Comparison of ENCODE assay signal across 12 cellular contexts in genomic region chr4:174036563-174036962, GRCh38.
A peak's percentile ranks its signal among the peaks of the same experiment; 100 is the strongest.
DNase-seq lines count a peak whose midpoint lies in the region; ATAC-seq and TF ChIP-seq lines count a peak whose summit lies in the region.
"Had no signal": no experiment of that assay in that cellular context is flagged by ENCODE, and none has a peak within 500 bp of the region (broad histone marks: within the 10 kb centered on the region; RNA-seq: fewer than 3 reads in every experiment).

No MANE protein-coding gene starts in this region.

- ATAC-seq in Right ventricle myocardium superior (ENCODE audit: poor library complexity), result no peak
- ATAC-seq: A549 had no signal

- H3K27me3 ChIP-seq in right atrium auricular region, result no peaks in the 10 kb centered on the region

- peak overlapping the region in 1 of 2 donors; percentile 60 for H3K27ac ChIP-seq in right atrium auricular region
- H3K27ac ChIP-seq: A549, SJSA1 had no signal

- no peaks in the 10 kb centered on the region for H3K9me3 ChIP-seq in right atrium auricular region
- H3K9me3 ChIP-seq: A549, SJSA1 had no signal

- intact Hi-C loops in Right ventricle myocardium superior (cut with DNase I), result no loop called here

- peak; percentile 37 for DNase-seq in Right ventricle myocardium superior
- no peak for DNase-seq in right atrium auricular region (ENCODE audit: low spot score)
- peak; percentile 48 for DNase-seq in NCI-H1105 (lab: John Stamatoyannopoulos, UW)
- peak; percentile 43 for DNase-seq in OCI-M1 (lab: John Stamatoyannopoulos, UW)
- DNase-seq in SKM-1 (lab: John Stamatoyannopoulos, UW; ENCODE audit: unreplicated experiment), result no peak
- DNase-seq in H4 (ENCODE audit: low spot score), result no peak
- DNase-seq in cerebellum (ENCODE audit: low spot score), result no peak
- DNase-seq: Kasumi-1, NCI-H1436, RPMI8226 had no signal

- no peak for TF ChIP-seq CTCF in right atrium auricular region (IDR thresholded peaks at IDR 0.05)

- H3K4me3 ChIP-seq in right atrium auricular region, result no peak overlapping the region
- H3K4me3 ChIP-seq: A549, SJSA1 had no signal

- H3K36me3 ChIP-seq in right atrium auricular region, result no peaks in the 10 kb centered on the region
- H3K36me3 ChIP-seq: SJSA1 had no signal

- peaks cover 0 to 5% of the 10 kb centered on the region in 2 donors for H3K4me1 ChIP-seq in right atrium auricular region
- H3K4me1 ChIP-seq: A549, SJSA1 had no signal

Comparison
In these comparisons a context has a peak if more than half of its experiments do, and no peak if none do; other contexts are left out.
1. DNase-seq: peak in Right ventricle myocardium superior (single experiment), NCI-H1105 (single experiment) and OCI-M1 (single experiment); none in right atrium auricular region (single experiment), SKM-1 (single experiment), H4 (single experiment) and cerebellum (single experiment).